Comparison of ENCODE assay signal across 15 cellular contexts in the genomic region with DNA sequence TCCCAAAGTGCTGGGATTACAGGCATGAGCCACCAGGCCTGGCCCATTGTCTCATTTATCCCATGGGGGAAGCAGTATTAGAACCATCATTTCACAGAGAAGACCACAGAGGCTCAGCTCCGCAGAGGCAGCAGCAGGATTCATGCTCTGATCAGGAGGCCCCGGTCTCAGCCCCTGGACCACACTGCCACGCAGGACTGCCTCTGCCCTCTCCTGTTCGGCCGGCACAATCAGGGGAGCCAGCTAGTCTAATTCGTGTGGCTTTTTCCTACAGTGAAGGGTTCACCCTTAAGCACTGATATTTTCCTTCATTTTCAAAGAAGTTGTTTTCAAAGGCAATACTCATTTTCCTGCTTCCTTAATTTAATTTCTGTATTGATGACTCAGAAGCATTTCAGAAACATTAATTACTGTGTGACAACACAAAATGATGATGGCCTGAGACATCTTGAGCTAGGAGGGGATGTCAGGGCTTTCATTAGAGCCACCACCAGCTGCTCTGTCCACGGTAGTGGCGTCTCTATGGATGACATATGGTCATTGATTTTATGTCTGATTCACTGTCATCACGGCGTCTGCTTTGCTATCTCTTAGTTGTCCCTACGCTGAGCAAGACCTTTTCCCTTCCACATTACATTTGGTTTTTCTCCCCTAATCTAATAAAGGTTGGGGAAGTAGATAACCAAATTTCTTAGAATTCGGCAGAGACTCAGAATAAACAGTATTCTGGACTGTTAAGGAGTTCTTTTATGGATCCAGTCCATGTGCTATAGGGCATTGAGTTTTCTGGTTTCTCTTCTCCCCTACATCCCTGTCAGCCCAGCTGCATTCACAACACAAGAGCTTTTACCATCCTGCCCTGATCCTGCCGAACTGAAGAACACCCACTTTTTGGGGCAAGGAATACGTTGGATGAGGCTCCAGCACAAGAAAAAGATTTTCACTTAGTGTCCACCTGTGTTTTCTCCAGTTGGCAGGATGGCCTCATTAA.
DNase-seq lines count a peak whose midpoint lies in the region; ATAC-seq and TF ChIP-seq lines count a peak whose summit lies in the region.
"Had no signal": no experiment of that assay in that cellular context is flagged by ENCODE, and none has a peak within 500 bp of the region (broad histone marks: within the 10 kb centered on the region; RNA-seq: fewer than 3 reads in every experiment).

No MANE protein-coding gene starts in this region.

- H3K27me3 Mint-ChIP-seq in CD8-positive, alpha-beta memory T cell: no peaks in the 10 kb centered on the region
- H3K27me3 Mint-ChIP-seq: T-cell had no signal

- peak overlapping the region; percentile 12; the same call in 1 of the 2 replicates for H3K4me3 ChIP-seq in BE2C (ENCODE audit: low read depth, low read length)
- H3K4me3 ChIP-seq in WERI-Rb-1 (ENCODE audit: low read depth, low read length): peak overlapping the region; percentile 17
- H3K4me3 ChIP-seq in CD8-positive, alpha-beta memory T cell (ENCODE audit: low read length): no peak overlapping the region
- H3K4me3 ChIP-seq in ascending aorta: no peak overlapping the region
- H3K4me3 ChIP-seq: GM23338, SJCRH30 had no signal

- no peak overlapping the region for H3K4me3 Mint-ChIP-seq in CD8-positive, alpha-beta memory T cell
- H3K4me3 Mint-ChIP-seq: GM23338, T-cell had no signal

- H3K9me3 Mint-ChIP-seq in CD8-positive, alpha-beta memory T cell: peaks cover 0 to 4% (median 0%) of the 10 kb centered on the region in 5 donors
- H3K9me3 Mint-ChIP-seq: GM23338, T-cell had no signal

- H3K27me3 ChIP-seq in BE2C: no peaks in the 10 kb centered on the region
- H3K27me3 ChIP-seq in WERI-Rb-1 (ENCODE audit: insufficient read depth, low read depth, severe bottlenecking): no peaks in the 10 kb centered on the region
- no peaks in the 10 kb centered on the region for H3K27me3 ChIP-seq in CD8-positive, alpha-beta memory T cell (ENCODE audit: insufficient read depth, low read length, poor library complexity, severe bottlenecking)
- H3K27me3 ChIP-seq in ascending aorta: no peaks in the 10 kb centered on the region
- H3K27me3 ChIP-seq: SJCRH30 had no signal

- H3K36me3 ChIP-seq in BE2C: no peaks in the 10 kb centered on the region
- peaks cover 19% of the 10 kb centered on the region for H3K36me3 ChIP-seq in WERI-Rb-1
- no peaks in the 10 kb centered on the region for H3K36me3 ChIP-seq in CD8-positive, alpha-beta memory T cell (ENCODE audit: insufficient read depth, low read length)
- no peaks in the 10 kb centered on the region for H3K36me3 ChIP-seq in ascending aorta
- H3K36me3 ChIP-seq: SJCRH30 had no signal

- no peaks in the 10 kb centered on the region for H3K4me1 Mint-ChIP-seq in CD8-positive, alpha-beta memory T cell
- H3K4me1 Mint-ChIP-seq: T-cell had no signal

- peak overlapping the region; percentile 90 for H3K27ac ChIP-seq in WERI-Rb-1
- no peak overlapping the region for H3K27ac ChIP-seq in CD8-positive, alpha-beta memory T cell (ENCODE audit: low read depth, low read length)
- no peak overlapping the region for H3K27ac ChIP-seq in ascending aorta
- H3K27ac ChIP-seq: HL-60, SJCRH30 had no signal

- DNase-seq in BE2C: peak; percentile 79
- peak; percentile 61 for DNase-seq in NCI-H146 (lab: John Stamatoyannopoulos, UW)
- peak; percentile 76 for DNase-seq in NCI-H82 treated with DMSO at 0.1 percent for 48 hours (lab: John Stamatoyannopoulos, UW; ENCODE audit: unreplicated experiment)
- peak; percentile 89 for DNase-seq in WERI-Rb-1
- no peak for DNase-seq in GM10266 (ENCODE audit: extremely low spot score)
- no peak for DNase-seq in CD8-positive, alpha-beta memory T cell
- DNase-seq in ascending aorta (ENCODE audit: low spot score in 2 of 2): no peak
- DNase-seq: KG1, NCI-H1105 treated with DMSO at 0.1 percent for 48 hours, NCI-H2081 treated with DMSO at 0.1 percent for 48 hours, SJCRH30, T-cell had no signal

- peaks cover 43% of the 10 kb centered on the region for H3K4me1 ChIP-seq in BE2C
- H3K4me1 ChIP-seq in CD8-positive, alpha-beta memory T cell (ENCODE audit: insufficient read depth, low read length): no peaks in the 10 kb centered on the region
- no peaks in the 10 kb centered on the region for H3K4me1 ChIP-seq in ascending aorta
- H3K4me1 ChIP-seq: SJCRH30 had no signal

- ATAC-seq in GM21390 (IDR thresholded peaks at IDR 0.05; ENCODE audit: unreplicated experiment): no peak
- ATAC-seq: GM23338, T-cell had no signal

- CTCF ChIA-PET in CD8-positive, alpha-beta memory T cell (lab: Charles Lee): no interaction called here

- H3K27ac Mint-ChIP-seq in CD8-positive, alpha-beta memory T cell: no peak overlapping the region
- H3K27ac Mint-ChIP-seq: GM23338, T-cell had no signal

- intact Hi-C loops in ascending aorta (cut with DNase I): no loop called here

- no peaks in the 10 kb centered on the region for H3K9me3 ChIP-seq in BE2C
- H3K9me3 ChIP-seq in WERI-Rb-1 (ENCODE audit: severe bottlenecking): no peaks in the 10 kb centered on the region
- H3K9me3 ChIP-seq in CD8-positive, alpha-beta memory T cell (ENCODE audit: low read length): no peaks in the 10 kb centered on the region
- H3K9me3 ChIP-seq in ascending aorta: no peaks in the 10 kb centered on the region
- H3K9me3 ChIP-seq: SJCRH30 had no signal

- TF ChIP-seq CTCF in BE2C (IDR thresholded peaks at IDR 0.05; ENCODE audit: low read depth, low read length): no peak
- no peak for TF ChIP-seq CTCF in WERI-Rb-1 (IDR thresholded peaks at IDR 0.05; ENCODE audit: low read depth, low read length)
- TF ChIP-seq CTCF in GM10266 (IDR thresholded peaks at IDR 0.05; ENCODE audit: control insufficient read depth, insufficient read depth, low read depth, missing control alignments): no peak
- no peak for TF ChIP-seq CTCF in ascending aorta (IDR thresholded peaks at IDR 0.05)

- POLR2A ChIA-PET in CD8-positive, alpha-beta memory T cell (lab: Charles Lee): no interaction called here

- peaks cover 7 to 44% (median 8%) of the 10 kb centered on the region in 3 donors for H3K36me3 Mint-ChIP-seq in CD8-positive, alpha-beta memory T cell

Comparison
In these comparisons a context has a peak if more than half of its experiments do, and no peak if none do; other contexts are left out.
1. DNase-seq: peak in BE2C (single experiment), NCI-H146 (single experiment), NCI-H82 treated with DMSO at 0.1 percent for 48 hours (single experiment) and WERI-Rb-1 (single experiment); none in GM10266 (single experiment), CD8-positive, alpha-beta memory T cell (0 of 5) and ascending aorta (0 of 2).
2. H3K4me3 ChIP-seq: peak in BE2C (single experiment) and WERI-Rb-1 (single experiment); none in CD8-positive, alpha-beta memory T cell (single experiment) and ascending aorta (0 of 2).